17 cellular contexts compared by ENCODE assay signal in the genomic region with DNA sequence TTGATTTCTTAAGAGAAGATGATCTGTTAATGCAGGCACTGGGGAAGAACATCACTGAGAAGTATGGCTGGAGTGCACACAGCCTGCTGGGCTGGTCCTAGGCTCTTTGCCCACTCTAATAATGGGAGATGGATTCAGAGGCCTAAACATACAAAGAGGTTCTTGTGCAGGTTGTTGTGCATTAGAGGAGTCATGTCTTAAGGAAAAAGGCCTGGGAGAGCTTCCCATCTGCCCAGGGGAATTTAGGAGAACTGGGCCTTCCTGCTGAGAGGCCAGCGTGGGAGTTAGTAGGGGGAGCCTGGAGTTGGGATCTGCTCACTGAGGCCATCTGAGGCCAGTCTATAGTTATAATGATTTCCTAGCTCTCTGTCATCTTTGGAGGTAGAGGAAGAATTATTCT.
DNase-seq lines count a peak whose midpoint lies in the region; ATAC-seq and TF ChIP-seq lines count a peak whose summit lies in the region.
"Had no signal": no experiment of that assay in that cellular context is flagged by ENCODE, and none has a peak within 500 bp of the region (broad histone marks: within the 10 kb centered on the region; RNA-seq: fewer than 3 reads in every experiment).

No MANE protein-coding gene starts in this region.

- in situ Hi-C loops in SK-MEL-5 (cut with HindIII; ENCODE audit: low pct_unique_long_range_greater_than_20kb, low sequenced_read_pairs) (no loop called here), HAP-1 (cut with MboI; ENCODE audit: low sequenced_read_pairs) (no loop called here)

- H3K9me3 Mint-ChIP-seq in Calu3 (ENCODE audit: low read depth, unreplicated experiment): no peaks in the 10 kb centered on the region
- H3K9me3 Mint-ChIP-seq in nephron: peaks cover 4% of the 10 kb centered on the region

- no peaks in the 10 kb centered on the region for H3K4me1 ChIP-seq in HAP-1
- H3K4me1 ChIP-seq: Peyer's patch had no signal

- H3K9me3 ChIP-seq in WERI-Rb-1 (ENCODE audit: severe bottlenecking) (no peaks in the 10 kb centered on the region), HAP-1 (no peaks in the 10 kb centered on the region)
- H3K9me3 ChIP-seq: Peyer's patch had no signal

- no peak overlapping the region for H3K27ac ChIP-seq in WERI-Rb-1
- H3K27ac ChIP-seq: Peyer's patch, SJSA1 had no signal

- ATAC-seq in sciatic nerve: peak; percentile 71

- TF ChIP-seq CTCF in Calu3 (IDR thresholded peaks at IDR 0.05; ENCODE audit: unreplicated experiment) (no peak), nephron (IDR thresholded peaks at IDR 0.05; ENCODE audit: unreplicated experiment in 3 of 3) (no peak), WERI-Rb-1 (IDR thresholded peaks at IDR 0.05; ENCODE audit: low read depth, low read length) (no peak)

- CTCF ChIA-PET in Calu3 (lab: Charles Lee): no interaction called here

- no peak overlapping the region for H3K4me3 ChIP-seq in WERI-Rb-1 (ENCODE audit: low read depth, low read length)
- H3K4me3 ChIP-seq in HAP-1: no peak overlapping the region
- H3K4me3 ChIP-seq: Peyer's patch, SJSA1 had no signal

- H3K4me3 Mint-ChIP-seq in Calu3 (ENCODE audit: low read depth, unreplicated experiment) (no peak overlapping the region), nephron (no peak overlapping the region)
- H3K4me3 Mint-ChIP-seq: CD4-positive, CD25-positive, alpha-beta regulatory T cell had no signal

- no peaks in the 10 kb centered on the region for H3K4me1 Mint-ChIP-seq in Calu3 (ENCODE audit: low read depth, unreplicated experiment)
- H3K4me1 Mint-ChIP-seq in nephron: peaks cover 28% of the 10 kb centered on the region
- H3K4me1 Mint-ChIP-seq: CD4-positive, CD25-positive, alpha-beta regulatory T cell had no signal

- no peaks in the 10 kb centered on the region for H3K36me3 Mint-ChIP-seq in Calu3 (ENCODE audit: insufficient read depth, unreplicated experiment)
- peaks cover 4% of the 10 kb centered on the region for H3K36me3 Mint-ChIP-seq in nephron (ENCODE audit: low read depth)
- H3K36me3 Mint-ChIP-seq: CD4-positive, CD25-positive, alpha-beta regulatory T cell had no signal

- H3K27me3 Mint-ChIP-seq in Calu3 (ENCODE audit: unreplicated experiment): peaks cover 3% of the 10 kb centered on the region
- peaks cover 26% of the 10 kb centered on the region for H3K27me3 Mint-ChIP-seq in nephron (ENCODE audit: low read depth)

- intact Hi-C loops in Calu3 (cut with micrococcal nuclease; ENCODE audit: unreplicated experiment): no loop called here
- intact Hi-C loops in sciatic nerve (cut with DNase I): no loop called here

- DNase-seq in Calu3 (no peak), SK-MEL-5 (ENCODE audit: low read depth, low spot score) (peak; percentile 57), sciatic nerve (ENCODE audit: low spot score) (no peak), WERI-Rb-1 (no peak), amygdala (lab: John Stamatoyannopoulos, UW) (no peak), HAP-1 (ENCODE audit: low spot score in 2 of 2) (no peak)
- DNase-seq: CD4-positive, CD25-positive, alpha-beta regulatory T cell; Kasumi-1; NCI-H1417; NCI-H1694 treated with DMSO at 0.1 percent for 48 hours; NCI-H2081 treated with DMSO at 0.1 percent for 48 hours; NCI-H2171 treated with DMSO at 0.1 percent for 48 hours; NCI-H524 treated with DMSO at 0.1 percent for 48 hours; NCI-H82; Peyer's patch had no signal

- H3K27me3 ChIP-seq in WERI-Rb-1 (ENCODE audit: insufficient read depth, low read depth, severe bottlenecking) (no peaks in the 10 kb centered on the region), HAP-1 (ENCODE audit: low read depth) (no peaks in the 10 kb centered on the region)
- H3K27me3 ChIP-seq: Peyer's patch, SJSA1 had no signal

- H3K36me3 ChIP-seq in WERI-Rb-1 (no peaks in the 10 kb centered on the region), HAP-1 (replicated peaks) (no peaks in the 10 kb centered on the region)
- H3K36me3 ChIP-seq: Peyer's patch, SJSA1 had no signal

- no TSS peak for BruUV-seq in Calu3 (replicated peaks; lab: Mats Ljungman, UMichigan)

- H3K27ac Mint-ChIP-seq in Calu3 (ENCODE audit: unreplicated experiment) (peak overlapping the region; percentile 24), nephron (peak overlapping the region in 2 of 3 experiments; percentile 2 to 40)
- H3K27ac Mint-ChIP-seq: CD4-positive, CD25-positive, alpha-beta regulatory T cell had no signal
